Comparison of ENCODE assay signal across 2 cellular contexts in the genomic region with DNA sequence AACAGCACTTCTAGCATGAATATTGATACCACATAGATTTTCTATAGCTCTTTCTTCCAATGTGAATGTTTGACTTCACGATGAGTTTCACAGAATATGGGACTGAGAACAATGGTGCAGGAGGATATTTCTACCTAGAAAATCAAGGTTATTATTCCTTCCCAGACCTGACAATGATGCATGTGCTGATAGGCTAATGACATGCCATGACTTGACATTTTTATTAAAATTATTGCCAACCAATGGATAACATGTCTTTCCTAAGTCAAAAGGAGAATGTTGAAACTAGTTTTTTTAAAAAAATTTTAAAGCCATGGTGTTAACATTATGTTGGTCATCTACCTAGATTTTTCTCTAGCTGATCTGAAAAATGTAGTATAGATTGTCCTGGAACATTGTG.
TF ChIP-seq lines count a peak whose summit lies in the region.

No MANE protein-coding gene starts in this region.

TF ChIP-seq in HepG2, 621 proteins besides CTCF, POLR2A, EP300 and RAD21:
- TF ChIP-seq RBFOX2 (IDR thresholded peaks at IDR 0.05; ENCODE audit: low read depth, low read length) (no peak), FOXK2 (IDR thresholded peaks at IDR 0.05) (no peak), NFE2L2 (IDR thresholded peaks at IDR 0.05; ENCODE audit: low read length) (peak; percentile 87), ZBTB39 (CRISPR knock-in tag; IDR thresholded peaks at IDR 0.05) (no peak), NR1H2 (CRISPR knock-in tag; IDR thresholded peaks at IDR 0.05; ENCODE audit: borderline replicate concordance, low read depth) (no peak)
TF ChIP-seq in HepG2: peak in this region for 1.

TF ChIP-seq in K562, 482 proteins besides CTCF, POLR2A, EP300 and RAD21:
- TF ChIP-seq, protein P1, sequence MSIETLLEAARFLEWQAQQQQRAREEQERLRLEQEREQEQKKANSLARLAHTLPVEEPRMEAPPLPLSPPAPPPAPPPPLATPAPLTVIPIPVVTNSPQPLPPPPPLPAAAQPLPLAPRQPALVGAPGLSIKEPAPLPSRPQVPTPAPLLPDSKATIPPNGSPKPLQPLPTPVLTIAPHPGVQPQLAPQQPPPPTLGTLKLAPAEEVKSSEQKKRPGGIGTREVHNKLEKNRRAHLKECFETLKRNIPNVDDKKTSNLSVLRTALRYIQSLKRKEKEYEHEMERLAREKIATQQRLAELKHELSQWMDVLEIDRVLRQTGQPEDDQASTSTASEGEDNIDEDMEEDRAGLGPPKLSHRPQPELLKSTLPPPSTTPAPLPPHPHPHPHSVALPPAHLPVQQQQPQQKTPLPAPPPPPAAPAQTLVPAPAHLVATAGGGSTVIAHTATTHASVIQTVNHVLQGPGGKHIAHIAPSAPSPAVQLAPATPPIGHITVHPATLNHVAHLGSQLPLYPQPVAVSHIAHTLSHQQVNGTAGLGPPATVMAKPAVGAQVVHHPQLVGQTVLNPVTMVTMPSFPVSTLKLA (conservative IDR thresholded peaks at IDR 0.05): no peak
- no peak for TF ChIP-seq HNRNPL (IDR thresholded peaks at IDR 0.05; ENCODE audit: low read depth, low read length)
- TF ChIP-seq ZKSCAN3 (CRISPR knock-in tag; IDR thresholded peaks at IDR 0.05): no peak
- TF ChIP-seq ZNF316 (IDR thresholded peaks at IDR 0.05): 0 out of 2 replicates have a peak, but pooled peaks have one; percentile 3
